Comparison of ENCODE assay signal across 10 cellular contexts in genomic region chr1:181113061-181113695, GRCh38. TPM values are rescaled to one million over a fixed set of nuclear protein-coding genes. Genes with fewer than 3 reads are reported as not detected.
DNase-seq lines count a peak whose midpoint lies in the region; TF ChIP-seq lines count a peak whose summit lies in the region.
"Had no signal": no experiment of that assay in that cellular context is flagged by ENCODE, and none has a peak within 500 bp of the region (broad histone marks: within the 10 kb centered on the region; RNA-seq: fewer than 3 reads in every experiment).

No MANE protein-coding gene starts in this region.

- no peaks in the 10 kb centered on the region for H3K27me3 ChIP-seq in ascending aorta

- no peak overlapping the region for H3K4me3 ChIP-seq in ascending aorta

- peaks cover 17 to 36% of the 10 kb centered on the region in 2 donors for H3K4me1 Mint-ChIP-seq in immature natural killer cell
- H3K4me1 Mint-ChIP-seq in type B pancreatic cell (ENCODE audit: unreplicated experiment) = peaks cover 57% of the 10 kb centered on the region

- H3K27ac ChIP-seq in ascending aorta = peak overlapping the region; percentile 48 to 50

- H3K4me3 Mint-ChIP-seq in immature natural killer cell (peak overlapping the region in 3 of 5 donors; percentile 25 to 74 (median 61)), type B pancreatic cell (no peak overlapping the region)

- H3K27ac Mint-ChIP-seq in immature natural killer cell (no peak overlapping the region), type B pancreatic cell (peak overlapping the region; percentile 93)

- TF ChIP-seq CTCF in ascending aorta (IDR thresholded peaks at IDR 0.05) (no peak), type B pancreatic cell (conservative IDR thresholded peaks at IDR 0.05) (no peak)

- no peaks in the 10 kb centered on the region for H3K36me3 Mint-ChIP-seq in immature natural killer cell
- H3K36me3 Mint-ChIP-seq in type B pancreatic cell = no peaks in the 10 kb centered on the region

- intact Hi-C loops in ascending aorta (cut with DNase I) = loop anchor here (2.0 kb wide), 1 partner anchor 28 kb away; no protein-coding TSS in a partner anchor

- H3K4me1 ChIP-seq in ascending aorta = peaks cover 0 to 14% of the 10 kb centered on the region in 2 donors

- no peaks in the 10 kb centered on the region for H3K36me3 ChIP-seq in ascending aorta

- peaks cover 3 to 7% (median 6%) of the 10 kb centered on the region in 3 donors for H3K27me3 Mint-ChIP-seq in immature natural killer cell (ENCODE audit: low read depth in 3 of 3)
- H3K27me3 Mint-ChIP-seq in type B pancreatic cell = peaks cover 8% of the 10 kb centered on the region

- H3K9me3 Mint-ChIP-seq in immature natural killer cell (no peaks in the 10 kb centered on the region), type B pancreatic cell (peaks cover 4% of the 10 kb centered on the region)

- H3K9me3 ChIP-seq in ascending aorta = no peaks in the 10 kb centered on the region

- DNase-seq in DMS 273 (lab: John Stamatoyannopoulos, UW; ENCODE audit: unreplicated experiment) = peak; percentile 71
- no peak for DNase-seq in DMS 273 treated with DMSO at 0.1 percent for 48 hours (lab: John Stamatoyannopoulos, UW)
- DNase-seq in ascending aorta (ENCODE audit: low spot score in 2 of 2) = no peak
- no peak for DNase-seq in immature natural killer cell
- no peak for DNase-seq in type B pancreatic cell (ENCODE audit: extremely low spot score, unreplicated experiment)
- DNase-seq in Kasumi-1 (lab: John Stamatoyannopoulos, UW) = no peak
- no peak for DNase-seq in amygdala (lab: John Stamatoyannopoulos, UW)
- DNase-seq in ecto neural progenitor cell (ENCODE audit: low spot score) = no peak
- DNase-seq: activated effector memory CD4-positive, alpha-beta T cell treated with anti-CD3 and anti-CD28 coated beads, Interleukin-2, amount 50 U/mL, for 16 hours; NCI-H1105 had no signal

RNA-seq across cellular contexts. Expression of gene IER5, which starts 24.7 kb away (rescaled TPM):
- 47.9 TPM for total RNA-seq in ascending aorta
- 10 to 100 TPM; 11.6 to 22.7 (median 14.4) TPM for polyA plus RNA-seq in immature natural killer cell
- total RNA-seq in type B pancreatic cell (ENCODE audit: low replicate concordance) = 16.6 and 27.7 TPM in 2 replicates
